Comparison of ENCODE assay signal across 10 cellular contexts in genomic region chr15:100878601-100879000, GRCh38. TPM values are rescaled to one million over a fixed set of nuclear protein-coding genes. Genes with fewer than 3 reads are reported as not detected.
DNase-seq lines count a peak whose midpoint lies in the region; ATAC-seq, FAIRE-seq and TF ChIP-seq lines count a peak whose summit lies in the region.
"Had no signal": no experiment of that assay in that cellular context is flagged by ENCODE, and none has a peak within 500 bp of the region (broad histone marks: within the 10 kb centered on the region; RNA-seq: fewer than 3 reads in every experiment).

No MANE protein-coding gene starts in this region.

- CTCF ChIA-PET in A549 (lab: Yijun Ruan, JAX) = interaction anchor here (0.7 to 6.7 kb wide), 12 partner anchors 9 to 252 kb away, joined by 3 to 74 read pairs (median 6); partner anchors contain the start of gene LRRK1
- CTCF ChIA-PET in HCT116 (lab: Charles Lee) = interaction anchor here (1.0 to 1.7 kb wide), 3 partner anchors 9 to 207 kb away, joined by 3 to 5 read pairs (median 3); no protein-coding TSS in a partner anchor
- CTCF ChIA-PET in mammary epithelial cell (lab: Charles Lee; ENCODE audit: low non-redundant PET) = no interaction called here
- CTCF ChIA-PET in naive thymus-derived CD4-positive, alpha-beta T cell (lab: Charles Lee) = no interaction called here

- no peak for FAIRE-seq in A549 (lab: Jason Lieb, UNC)

- DNase-seq in A549 (ENCODE audit: low read depth in 1 of 2, low spot score in 1 of 2) = no peak
- no peak for DNase-seq in HCT116 (ENCODE audit: low read depth, low spot score)
- no peak for DNase-seq in mammary epithelial cell
- DNase-seq in naive thymus-derived CD4-positive, alpha-beta T cell = no peak
- DNase-seq in hypothalamus (lab: John Stamatoyannopoulos, UW) = no peak
- no peak for DNase-seq in HPDE6-E6E7 (ENCODE audit: extremely low spot score)
- no peak for DNase-seq in left colon
- DNase-seq: right lobe of liver had no signal

- H3K4me3 Mint-ChIP-seq in naive thymus-derived CD4-positive, alpha-beta T cell = peak overlapping the region; percentile 57 to 83 (median 69)

- TF ChIP-seq CTCF in A549 (IDR thresholded peaks at IDR 0.05) (no peak), HCT116 (IDR thresholded peaks at IDR 0.05 in 2 of 3, conservative IDR thresholded peaks at IDR 0.05 in 1 of 3; ENCODE audit: borderline replicate concordance in 1 of 3, insufficient read depth in 1 of 3, low read depth in 2 of 3, low read length in 2 of 3) (no peak), mammary epithelial cell (conservative IDR thresholded peaks at IDR 0.05 in 1 of 2, IDR thresholded peaks at IDR 0.05 in 1 of 2; ENCODE audit: extremely low read depth in 1 of 2, insufficient read depth in 1 of 2, low read depth in 1 of 2, low read length in 2 of 2) (no peak)

- H3K9me3 ChIP-seq in A549 (no peaks in the 10 kb centered on the region), HCT116 (ENCODE audit: control insufficient read depth in 1 of 2, insufficient read depth in 1 of 2, low read depth in 1 of 2, low read length in 2 of 2) (no peaks in the 10 kb centered on the region), mammary epithelial cell (replicated peaks; ENCODE audit: insufficient read depth, low read length) (no peaks in the 10 kb centered on the region)
- no peaks in the 10 kb centered on the region for H3K9me3 ChIP-seq in naive thymus-derived CD4-positive, alpha-beta T cell (ENCODE audit: control insufficient read depth in 2 of 3, low read length in 3 of 3)
- H3K9me3 ChIP-seq: right lobe of liver had no signal

- no peaks in the 10 kb centered on the region for H3K9me2 ChIP-seq in HCT116 (ENCODE audit: insufficient read depth)

- peaks cover 0 to 2% (median 0%) of the 10 kb centered on the region in 11 donors for H3K9me3 Mint-ChIP-seq in naive thymus-derived CD4-positive, alpha-beta T cell

- POLR2A ChIA-PET in A549 (lab: Yijun Ruan, JAX) (interaction anchor here (1.5 kb wide), 1 partner anchor 207 kb away, joined by 3 read pairs; no protein-coding TSS in a partner anchor), HCT116 (lab: Charles Lee) (no interaction called here)
- POLR2A ChIA-PET in naive thymus-derived CD4-positive, alpha-beta T cell (lab: Charles Lee) = interaction anchor here (0.6 kb wide), 1 partner anchor 483 kb away, joined by 5 read pairs; no protein-coding TSS in a partner anchor

- no peak for TF ChIP-seq EP300 in A549 (IDR thresholded peaks at IDR 0.05)

- H3K4me2 ChIP-seq in A549 (peak overlapping the region; percentile 80), HCT116 (ENCODE audit: low read length) (peak overlapping the region; percentile 89), mammary epithelial cell (ENCODE audit: insufficient read depth, low read depth, low read length) (peak overlapping the region; percentile 92)

- peaks cover 0 to 24% of the 10 kb centered on the region in 2 experiments; a peak in 1 of 4 replicates for H3K36me3 ChIP-seq in HCT116 (ENCODE audit: control insufficient read depth in 1 of 2, insufficient read depth in 2 of 2, low read length in 2 of 2)
- peaks cover 2% of the 10 kb centered on the region for H3K36me3 ChIP-seq in mammary epithelial cell (ENCODE audit: insufficient read depth, low read length)
- H3K36me3 ChIP-seq in naive thymus-derived CD4-positive, alpha-beta T cell (ENCODE audit: control insufficient read depth in 2 of 3, insufficient read depth in 3 of 3, low read length in 3 of 3) = no peaks in the 10 kb centered on the region
- H3K36me3 ChIP-seq: right lobe of liver had no signal

- peaks cover 51% of the 10 kb centered on the region for H3K79me2 ChIP-seq in HCT116 (ENCODE audit: insufficient read depth, low read length)
- peaks cover 40% of the 10 kb centered on the region for H3K79me2 ChIP-seq in mammary epithelial cell (ENCODE audit: insufficient read depth, low read length)

- peak overlapping the region; percentile 90 for H3K9ac ChIP-seq in HCT116 (ENCODE audit: low read length)
- H3K9ac ChIP-seq in mammary epithelial cell (ENCODE audit: insufficient read depth, low read length) = no peak overlapping the region

- peaks cover 54 to 80% (median 66%) of the 10 kb centered on the region in 5 donors for H3K27me3 Mint-ChIP-seq in naive thymus-derived CD4-positive, alpha-beta T cell

- in situ Hi-C loops in mammary epithelial cell (cut with MboI; ENCODE audit: low sequenced_read_pairs in 2 of 2) = loop anchor here (10.0 kb wide), 2 partner anchors 154 to 244 kb away; no protein-coding TSS in a partner anchor

- BruUV-seq in HCT116 (replicated peaks; lab: Mats Ljungman, UMichigan) = no TSS peak
- no TSS peak for BruUV-seq in mammary epithelial cell (replicated peaks; lab: Mats Ljungman, UMichigan)

- intact Hi-C loops in HCT116 (cut with micrococcal nuclease) (loop anchor here (2.0 kb wide), 1 partner anchor 130 kb away; no protein-coding TSS in a partner anchor), mammary epithelial cell (cut with micrococcal nuclease) (no loop called here), left colon (cut with DNase I, micrococcal nuclease) (no loop called here)
- intact Hi-C loops in naive thymus-derived CD4-positive, alpha-beta T cell (cut with micrococcal nuclease) = no loop called here

- no peak for ATAC-seq in A549
- ATAC-seq in HCT116 = no peak
- ATAC-seq in naive thymus-derived CD4-positive, alpha-beta T cell = no peak
- no peak for ATAC-seq in HG03457 (IDR thresholded peaks at IDR 0.05; ENCODE audit: unreplicated experiment)
- ATAC-seq in left colon = no peak

- no peak overlapping the region for H3K27ac Mint-ChIP-seq in naive thymus-derived CD4-positive, alpha-beta T cell

- H4K20me1 ChIP-seq in HCT116 (ENCODE audit: insufficient read depth) (peaks cover 21% of the 10 kb centered on the region; the same call in 1 of the 2 replicates), mammary epithelial cell (ENCODE audit: insufficient read depth, low read length) (no peaks in the 10 kb centered on the region)

- H3K36me3 Mint-ChIP-seq in naive thymus-derived CD4-positive, alpha-beta T cell = no peaks in the 10 kb centered on the region

- H2AFZ ChIP-seq in HCT116 (ENCODE audit: low read depth, low read length, poor library complexity, severe bottlenecking) (no peak overlapping the region), mammary epithelial cell (ENCODE audit: low read depth, low read length) (no peak overlapping the region)

- TF ChIP-seq RAD21 in A549 (conservative IDR thresholded peaks at IDR 0.05 in 1 of 2, IDR thresholded peaks at IDR 0.05 in 1 of 2) = no peak
- TF ChIP-seq RAD21 in HCT116 (IDR thresholded peaks at IDR 0.05; ENCODE audit: low read depth) = no peak

- dilution Hi-C loops in mammary epithelial cell (cut with HindIII; ENCODE audit: low sequenced_read_pairs) = no loop called here

- H3K4me1 Mint-ChIP-seq in naive thymus-derived CD4-positive, alpha-beta T cell = peaks cover 0 to 18% (median 14%) of the 10 kb centered on the region in 7 donors

- RAD21 ChIA-PET in HCT116 (lab: Charles Lee; ENCODE audit: low non-redundant PET in 1 of 2, low total read pairs in 2 of 2, uncharacterized antibody in 2 of 2, unreplicated experiment in 2 of 2) = no interaction called here

- TF ChIP-seq POLR2A in A549 (IDR thresholded peaks at IDR 0.05; ENCODE audit: low read length) (no peak), HCT116 (IDR thresholded peaks at IDR 0.05; ENCODE audit: borderline replicate concordance, extremely low read depth, insufficient read depth, insufficient read length) (no peak)

- H3K4me1 ChIP-seq in A549 = peaks cover 5% of the 10 kb centered on the region
- H3K4me1 ChIP-seq in HCT116 (ENCODE audit: control insufficient read depth in 1 of 2, insufficient read depth in 2 of 2, low read length in 2 of 2) = peaks cover 28 to 57% of the 10 kb centered on the region in 2 experiments
- peaks cover 36% of the 10 kb centered on the region for H3K4me1 ChIP-seq in mammary epithelial cell (ENCODE audit: insufficient read depth, low read length)
- H3K4me1 ChIP-seq in naive thymus-derived CD4-positive, alpha-beta T cell (ENCODE audit: control insufficient read depth in 2 of 2, insufficient read depth in 2 of 2, low read length in 2 of 2) = no peaks in the 10 kb centered on the region

- H3K27me3 ChIP-seq in HCT116 (ENCODE audit: insufficient read depth, low read length) (no peaks in the 10 kb centered on the region), mammary epithelial cell (ENCODE audit: insufficient read depth, low read length) (no peaks in the 10 kb centered on the region)
- H3K27me3 ChIP-seq in naive thymus-derived CD4-positive, alpha-beta T cell (ENCODE audit: control insufficient read depth in 2 of 2, insufficient read depth in 2 of 2, low read length in 2 of 2) = peaks cover 0 to 6% of the 10 kb centered on the region in 2 donors

- WGBS in A549 (ENCODE audit: missing lambda C conversion rate) = 75% methylated on average over 12 of the region's 12 CpGs
- 88% methylated on average over 12 of the region's 12 CpGs for WGBS in mammary epithelial cell (ENCODE audit: low coverage, missing lambda C conversion rate)

- H3K27ac ChIP-seq in A549 (peak overlapping the region; percentile 84 to 91), HCT116 (ENCODE audit: low read depth, low read length) (peak overlapping the region; percentile 78), mammary epithelial cell (ENCODE audit: insufficient read depth, low read depth, low read length) (no peak overlapping the region)
- no peak overlapping the region for H3K27ac ChIP-seq in naive thymus-derived CD4-positive, alpha-beta T cell (ENCODE audit: low read depth, low read length)
- H3K27ac ChIP-seq: right lobe of liver had no signal

- H3K4me3 ChIP-seq in A549 (peak overlapping the region; percentile 75), HCT116 (replicated peaks in 1 of 2; ENCODE audit: low read depth in 1 of 2, low read length in 2 of 2) (peak overlapping the region; percentile 38 to 89), mammary epithelial cell (replicated peaks in 1 of 3; ENCODE audit: insufficient read depth in 1 of 3, low read depth in 2 of 3, low read length in 3 of 3) (no peak overlapping the region)
- H3K4me3 ChIP-seq in naive thymus-derived CD4-positive, alpha-beta T cell (ENCODE audit: low read length) = no peak overlapping the region

RNA-seq across cellular contexts. Expression of gene ALDH1A3, which starts 1.0 kb away (rescaled TPM):
- polyA plus RNA-seq in A549 (2011; rRNA removed) (9.3 and 11.9 TPM in 2 replicates), A549 (2017; fragmentation: RNase III; extraction: RNeasy Plus Mini Kit Qiagen cat#74134 plus additional on column Dnase treatment) (11.5 to 13.9 TPM (median 12.2 TPM) in 3 replicates), mammary epithelial cell (430 TPM)
- polyA plus RNA-seq in A549 (2012; cell fraction: cytosol; rRNA removed) = 13.4 and 14.7 TPM in 2 replicates
- 8.6 and 10.3 TPM in 2 replicates for polyA plus RNA-seq in A549 (2012; cell fraction: nucleus; rRNA removed)
- 3.8 and 4.2 TPM in 2 replicates for polyA minus RNA-seq in A549 (2011; rRNA and poly(A)+ RNA removed)
- total RNA-seq in HCT116 (2021; ENCODE audit: unreplicated experiment) (248 TPM), mammary epithelial cell (100 to 1,000 TPM; 284 to 347 TPM), left colon (1 to 10 TPM; 3.9 to 5.4 TPM)
- polyA plus RNA-seq in HCT116 (2012) = 117 and 120 TPM in 2 replicates
- 896 TPM for polyA minus RNA-seq in mammary epithelial cell
- total RNA-seq in naive thymus-derived CD4-positive, alpha-beta T cell = not detected
- not detected for polyA plus RNA-seq in naive thymus-derived CD4-positive, alpha-beta T cell
- total RNA-seq: activated CD8-positive, alpha-beta memory T cell treated with anti-CD3 and anti-CD28 coated beads for 36 hours had no signal

RNA-seq across cellular contexts. Expression of gene LRRK1, which starts 40.6 kb away (rescaled TPM):
- polyA plus RNA-seq in A549 (2011; rRNA removed) (12.2 and 14.5 TPM in 2 replicates), A549 (2017; fragmentation: RNase III; extraction: RNeasy Plus Mini Kit Qiagen cat#74134 plus additional on column Dnase treatment) (17.7 to 19.5 TPM (median 18.6 TPM) in 3 replicates), mammary epithelial cell (7.7 TPM)
- polyA plus RNA-seq in A549 (2012; cell fraction: cytosol; rRNA removed) = 16.0 and 20.2 TPM in 2 replicates
- 54.6 and 61.1 TPM in 2 replicates for polyA plus RNA-seq in A549 (2012; cell fraction: nucleus; rRNA removed)
- polyA minus RNA-seq in A549 (2011; rRNA and poly(A)+ RNA removed) = 29.3 and 34.0 TPM in 2 replicates
- total RNA-seq in HCT116 (2021; ENCODE audit: unreplicated experiment) (21.6 TPM), mammary epithelial cell (10 to 100 TPM; 11.8 to 24.0 TPM), left colon (10 to 100 TPM; 46.6 to 52.7 TPM)
- 9.4 and 10.4 TPM in 2 replicates for polyA plus RNA-seq in HCT116 (2012)
- polyA minus RNA-seq in mammary epithelial cell = 16.7 TPM
- 10 to 100 TPM in 1 of 5 experiments, 1 to 10 TPM in 1, under 1 TPM in 3; 0.54 to 15.1 (median 0.60) TPM for total RNA-seq in naive thymus-derived CD4-positive, alpha-beta T cell
- not detected for polyA plus RNA-seq in naive thymus-derived CD4-positive, alpha-beta T cell

Comparison
In these comparisons a context has a peak if more than half of its experiments do, and no peak if none do; other contexts are left out.
1. H3K27ac ChIP-seq: peak in A549 (2 of 2) and HCT116 (single experiment); none in mammary epithelial cell (single experiment) and naive thymus-derived CD4-positive, alpha-beta T cell (single experiment).
2. H3K4me3 ChIP-seq: peak in A549 (single experiment) and HCT116 (2 of 2); none in mammary epithelial cell (0 of 3) and naive thymus-derived CD4-positive, alpha-beta T cell (single experiment).
3. RNA of gene ALDH1A3, which starts 1.0 kb away (total RNA-seq): 284 to 347 TPM in mammary epithelial cell and 248 TPM in HCT116 (single experiment); 3.9 to 5.4 TPM in left colon and not detected in naive thymus-derived CD4-positive, alpha-beta T cell; every median in the first group is over 10 times any median in the second.
4. CTCF ChIA-PET loops: an anchor here in A549 (0.7 to 6.7 kb wide) and HCT116 (1.0 to 1.7 kb wide); none called in mammary epithelial cell and naive thymus-derived CD4-positive, alpha-beta T cell.
5. Peak in every context shown above with its lines, with median percentiles within 50 percentile points of each other: H3K4me2 ChIP-seq.